Comparison of ENCODE assay signal across 20 cellular contexts in genomic region chr14:28769358-28769757, GRCh38. TPM values are rescaled to one million over a fixed set of nuclear protein-coding genes. Genes with fewer than 3 reads are reported as not detected.
A peak's percentile ranks its signal among the peaks of the same experiment; 100 is the strongest.
DNase-seq lines count a peak whose midpoint lies in the region; ATAC-seq and TF ChIP-seq lines count a peak whose summit lies in the region.
"Had no signal": no experiment of that assay in that cellular context is flagged by ENCODE, and none has a peak within 500 bp of the region (broad histone marks: within the 10 kb centered on the region; RNA-seq: fewer than 3 reads in every experiment).

No MANE protein-coding gene starts in this region.

- no peak overlapping the region for H3K9ac ChIP-seq in iPS-15b (ENCODE audit: low read depth, low read length)

- H3K36me3 ChIP-seq in iPS-15b (ENCODE audit: control insufficient read depth, insufficient read depth, low read length) (no peaks in the 10 kb centered on the region), sigmoid colon (no peaks in the 10 kb centered on the region)

- peak overlapping the region; percentile 91 for H3K27ac ChIP-seq in temporal lobe (ENCODE audit: low read depth, low read length)
- H3K27ac ChIP-seq in sigmoid colon = no peak overlapping the region
- H3K27ac ChIP-seq: HL-60 had no signal

- no peak for TF ChIP-seq EP300 in sigmoid colon (IDR thresholded peaks at IDR 0.05)

- H3K4me1 ChIP-seq in iPS-15b (ENCODE audit: control insufficient read depth, insufficient read depth, low read length) (peaks cover 5% of the 10 kb centered on the region), sigmoid colon (peaks cover 0 to 26% (median 19%) of the 10 kb centered on the region in 4 donors)

- H3K9me3 ChIP-seq in iPS-15b (ENCODE audit: control insufficient read depth, insufficient read depth, low read length) = no peaks in the 10 kb centered on the region
- peaks cover 0 to 4% (median 0%) of the 10 kb centered on the region in 4 donors for H3K9me3 ChIP-seq in sigmoid colon

- in situ Hi-C loops in astrocyte of the cerebellum (cut with HindIII; ENCODE audit: low sequenced_read_pairs) = no loop called here

- no peak for TF ChIP-seq POLR2A in sigmoid colon (IDR thresholded peaks at IDR 0.05)

- no peak for TF ChIP-seq CTCF in astrocyte of the cerebellum (IDR thresholded peaks at IDR 0.05; ENCODE audit: low read depth, low read length, missing control alignments)
- no peak for TF ChIP-seq CTCF in sigmoid colon (IDR thresholded peaks at IDR 0.05)

- intact Hi-C loops in sigmoid colon (cut with DNase I) = no loop called here

- ATAC-seq in HG03521 (IDR thresholded peaks at IDR 0.05; ENCODE audit: unreplicated experiment) = no peak
- ATAC-seq: SK-N-SH treated with all-trans-retinoic acid at 6 μM for 48 hours had no signal

- H3K27me3 ChIP-seq in iPS-15b (ENCODE audit: control insufficient read depth, insufficient read depth, low read length) = peaks cover 87% of the 10 kb centered on the region
- H3K27me3 ChIP-seq in sigmoid colon = peaks cover 52 to 100% (median 93%) of the 10 kb centered on the region in 3 donors

- DNase-seq in NCI-H345 (lab: John Stamatoyannopoulos, UW) = peak; percentile 15
- DNase-seq in NCI-H345 treated with DMSO at 0.1 percent for 48 hours (lab: John Stamatoyannopoulos, UW; ENCODE audit: unreplicated experiment) = no peak
- no peak for DNase-seq in astrocyte of the cerebellum (ENCODE audit: low read depth)
- no peak for DNase-seq in DMS79 treated with DMSO at 0.1 percent for 48 hours (lab: John Stamatoyannopoulos, UW)
- no peak for DNase-seq in sigmoid colon
- DNase-seq: CD4-positive, alpha-beta memory T cell; GDM1; H9; NCI-H2029; NCI-H524 treated with DMSO at 0.1 percent for 48 hours; SHP77 had no signal

- peak overlapping the region; percentile 51 for H3K4me3 ChIP-seq in astrocyte of the cerebellum (ENCODE audit: low read depth, low read length)
- H3K4me3 ChIP-seq in iPS-15b (ENCODE audit: low read depth, low read length) = peak overlapping the region; percentile 2
- no peak overlapping the region for H3K4me3 ChIP-seq in sigmoid colon

- 24% methylated on average over 4 of the region's 4 CpGs for WGBS in sigmoid colon, 2 donors

RNA-seq across cellular contexts. Expression of gene FOXG1, which starts 2.8 kb away (rescaled TPM):
- total RNA-seq in temporal lobe (54.8 TPM), sigmoid colon (not detected)
- polyA plus RNA-seq in sigmoid colon = under 1 TPM in 1 of 3 donors, not detected in 2; 0.03 TPM
- total RNA-seq: CD4-positive, alpha-beta memory T cell; LHCN-M2; OCI-LY7 had no signal
- polyA plus RNA-seq: BJ; CD4-positive, alpha-beta memory T cell; IgD-negative memory B cell had no signal

Comparison
In these comparisons a context has a peak if more than half of its experiments do, and no peak if none do; other contexts are left out.
1. H3K4me3 ChIP-seq: peak in astrocyte of the cerebellum (single experiment) and iPS-15b (single experiment); none in sigmoid colon (0 of 4).
2. RNA of gene FOXG1, which starts 2.8 kb away (total RNA-seq): 54.8 TPM in temporal lobe (single experiment); not detected in sigmoid colon; every median in the first group is over 10 times any median in the second.